23 cellular contexts compared by ENCODE assay signal in the genomic region with DNA sequence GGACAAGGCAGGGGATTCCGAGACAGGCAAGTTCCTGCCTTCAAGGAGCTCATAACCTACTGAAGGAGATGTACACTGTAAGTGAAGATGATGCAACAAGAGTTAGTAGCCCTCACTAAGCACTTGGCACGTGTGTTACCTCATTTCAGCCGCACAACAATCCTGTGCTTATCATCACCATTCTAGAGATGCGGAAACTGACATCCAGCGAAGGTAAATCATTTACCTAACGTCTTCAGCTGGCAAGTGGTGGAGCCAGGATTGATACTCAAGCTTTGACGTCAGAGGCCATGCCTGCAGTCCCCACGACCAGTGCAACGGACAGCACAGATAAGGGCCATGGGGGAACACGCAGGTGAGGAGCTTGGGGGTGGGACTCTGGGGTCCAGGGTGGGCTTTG. TPM values are rescaled to one million over a fixed set of nuclear protein-coding genes. Genes with fewer than 3 reads are reported as not detected.
"Had no signal": no experiment of that assay in that cellular context is flagged by ENCODE, and none has a peak within 500 bp of the region (broad histone marks: within the 10 kb centered on the region; RNA-seq: fewer than 3 reads in every experiment).

No MANE protein-coding gene starts in this region.

- H3K36me3 ChIP-seq: brain microvascular endothelial cell, right atrium auricular region, upper lobe of right lung had no signal

- H3K4me3 ChIP-seq: right atrium auricular region, skin epidermis, upper lobe of right lung had no signal

- H3K9me3 ChIP-seq: right atrium auricular region, upper lobe of right lung had no signal

- H3K27ac ChIP-seq: brain microvascular endothelial cell, skin epidermis, upper lobe of right lung had no signal

- ATAC-seq: activated CD8-positive, alpha-beta T cell treated with anti-CD3 and anti-CD28 coated beads, Interleukin-2, amount 10 ng/mL, durations not matched to agents 7 days and 5 days; activated naive CD8-positive, alpha-beta T cell treated with anti-CD3 and anti-CD28 coated beads, Interleukin-2, amount 50 U/mL, for 24 hours; stimulated activated naive CD8-positive, alpha-beta T cell treated with anti-CD3 and anti-CD28 coated beads, Interleukin-15, amount 100 ng/mL, for 72 hours; upper lobe of right lung had no signal

- H3K27me3 ChIP-seq: right atrium auricular region, upper lobe of right lung had no signal

- DNase-seq: activated CD4-positive, alpha-beta T cell treated with anti-CD3 and anti-CD28 coated beads, Interleukin-2, amount 10 ng/mL, durations not matched to agents 24 days and 14 days; activated CD8-positive, alpha-beta T cell treated with anti-CD3 and anti-CD28 coated beads, Interleukin-2, amount 10 ng/mL, durations not matched to agents 7 days and 5 days; activated effector memory CD4-positive, alpha-beta T cell treated with Interleukin-2 at 50 U/mL for 16 hours; activated naive CD4-positive, alpha-beta T cell treated with anti-CD3 and anti-CD28 coated beads, Interleukin-2, amount 10 ng/mL, durations not matched to agents 7 days and 5 days; activated naive CD8-positive, alpha-beta T cell treated with anti-CD3 and anti-CD28 coated beads, Interleukin-2, amount 50 U/mL, for 24 hours; activated T-cell treated with anti-CD3 and anti-CD28 coated beads, Interleukin-2, amount 50 U/mL, for 24 hours; aorta; brain microvascular endothelial cell; cortex of kidney; effector CD4-positive, alpha-beta T cell; hypothalamus; left ventricle myocardium superior; mesenchymal stem cell; nephron progenitor cell; stimulated activated CD4-positive, alpha-beta T cell treated with anti-CD3 and anti-CD28 coated beads, Interleukin-4, amount 100 ng/mL, for 1 hour; stimulated activated naive CD8-positive, alpha-beta T cell treated with anti-CD3 and anti-CD28 coated beads, Interleukin-15, amount 100 ng/mL, for 72 hours; upper lobe of right lung had no signal

RNA-seq across cellular contexts. Expression of a gene that starts 3.3 kb away (rescaled TPM):
- total RNA-seq: activated CD8-positive, alpha-beta T cell treated with anti-CD3 and anti-CD28 coated beads, Interleukin-2, amount 10 ng/mL, durations not matched to agents 7 days and 5 days; frontal cortex; left ventricle myocardium superior; progenitor cell of endocrine pancreas; right atrium auricular region; temporal lobe; upper lobe of right lung had no signal

RNA-seq across cellular contexts. Expression of a gene that starts 43.9 kb away (rescaled TPM):
- total RNA-seq: activated CD4-positive, alpha-beta T cell treated with anti-CD3 and anti-CD28 coated beads, Interleukin-2, amount 10 ng/mL, durations not matched to agents 24 days and 14 days; activated CD8-positive, alpha-beta T cell treated with anti-CD3 and anti-CD28 coated beads, Interleukin-2, amount 10 ng/mL, durations not matched to agents 7 days and 5 days; aorta; frontal cortex; left ventricle myocardium superior; progenitor cell of endocrine pancreas; right atrium auricular region; T-helper 1 cell treated with Interleukin-12 subunit alpha and Interleukin-12 subunit beta and Interleukin-4 antibody, amounts not matched to agents 30 ng/mL and 1 ng/mL, for 36 hours; temporal lobe; upper lobe of right lung had no signal
